17 cellular contexts compared by ENCODE assay signal in the genomic region with DNA sequence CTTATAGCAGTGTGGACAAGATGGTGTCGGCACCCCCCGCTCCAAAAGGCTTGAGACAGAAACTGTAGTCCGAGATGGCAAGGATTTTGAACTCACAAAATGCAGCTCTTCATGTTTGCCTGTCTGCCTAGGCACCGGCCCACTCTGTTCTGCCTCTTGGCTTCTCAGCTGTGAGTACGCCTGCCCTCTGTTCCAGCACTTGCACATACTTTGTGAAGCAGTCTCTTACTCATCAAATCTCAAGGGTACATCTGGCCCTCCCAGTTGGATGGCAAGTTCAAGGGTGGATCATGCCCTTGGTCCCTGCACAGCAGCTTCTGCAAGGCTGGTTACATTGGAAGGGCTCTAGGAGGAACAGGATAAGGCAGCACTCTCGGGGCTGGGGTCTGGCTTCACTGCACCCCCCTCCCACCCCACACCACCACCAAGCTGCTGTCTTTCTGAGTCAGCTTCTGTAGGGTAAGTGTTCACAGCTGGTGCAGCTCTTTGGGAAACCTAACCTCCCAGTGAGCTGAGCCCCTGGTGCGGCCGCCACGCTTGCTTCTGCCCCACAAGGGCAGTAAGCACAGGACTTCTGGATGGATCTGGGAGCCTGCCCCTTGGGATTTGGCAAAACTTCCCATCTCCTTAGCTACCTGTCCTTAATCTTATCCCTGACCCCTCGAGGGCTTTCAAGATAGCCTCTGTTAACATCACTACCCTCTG. TPM values are rescaled to one million over a fixed set of nuclear protein-coding genes. Genes with fewer than 3 reads are reported as not detected.
DNase-seq lines count a peak whose midpoint lies in the region; ATAC-seq and TF ChIP-seq lines count a peak whose summit lies in the region.
"Had no signal": no experiment of that assay in that cellular context is flagged by ENCODE, and none has a peak within 500 bp of the region (broad histone marks: within the 10 kb centered on the region; RNA-seq: fewer than 3 reads in every experiment).

No MANE protein-coding gene starts in this region.

- H3K9me3 Mint-ChIP-seq in naive thymus-derived CD8-positive, alpha-beta T cell: no peaks in the 10 kb centered on the region
- H3K9me3 Mint-ChIP-seq in type B pancreatic cell: no peaks in the 10 kb centered on the region

- no peaks in the 10 kb centered on the region for H3K27me3 Mint-ChIP-seq in naive thymus-derived CD8-positive, alpha-beta T cell
- peaks cover 7% of the 10 kb centered on the region for H3K27me3 Mint-ChIP-seq in type B pancreatic cell

- peak; percentile 54 for DNase-seq in activated effector memory CD4-positive, alpha-beta T cell treated with anti-CD3 and anti-CD28 coated beads, Interleukin-2, amount 50 U/mL, for 16 hours
- no peak for DNase-seq in activated effector memory CD4-positive, alpha-beta T cell treated with Interleukin-2 at 50 U/mL for 16 hours
- peak; percentile 57 for DNase-seq in LHCN-M2 (ENCODE audit: low read depth)
- peak; percentile 57 for DNase-seq in fibroblast of the aortic adventitia (ENCODE audit: low read depth)
- peak; percentile 47 for DNase-seq in spleen
- no peak for DNase-seq in naive thymus-derived CD8-positive, alpha-beta T cell
- DNase-seq in type B pancreatic cell (ENCODE audit: extremely low spot score, unreplicated experiment): no peak
- DNase-seq: activated CD4-positive, alpha-beta T cell treated with anti-CD3 and anti-CD28 coated beads for 48 hours; central memory CD4-positive, alpha-beta T cell; GF-D8; IMR-90; left cardiac atrium; midbrain; stimulated activated CD8-positive, alpha-beta memory T cell treated with anti-CD3 and anti-CD28 coated beads, Interleukin-4, amount 100 ng/mL, for 48 hours had no signal

- POLR2A ChIA-PET in naive thymus-derived CD8-positive, alpha-beta T cell (lab: Charles Lee): no interaction called here

- no peaks in the 10 kb centered on the region for H3K36me3 Mint-ChIP-seq in naive thymus-derived CD8-positive, alpha-beta T cell
- no peaks in the 10 kb centered on the region for H3K36me3 Mint-ChIP-seq in type B pancreatic cell

- no peak overlapping the region for H3K27ac ChIP-seq in spleen

- peaks cover 0 to 19% (median 0%) of the 10 kb centered on the region in 7 donors for H3K27me3 ChIP-seq in spleen (replicated peaks in 1 of 7)

- H3K4me1 Mint-ChIP-seq in naive thymus-derived CD8-positive, alpha-beta T cell: peaks cover 4 to 12% (median 6%) of the 10 kb centered on the region in 4 donors
- no peaks in the 10 kb centered on the region for H3K4me1 Mint-ChIP-seq in type B pancreatic cell (ENCODE audit: unreplicated experiment)

- ATAC-seq in HG03196 (IDR thresholded peaks at IDR 0.05; ENCODE audit: unreplicated experiment): no peak
- ATAC-seq in naive thymus-derived CD8-positive, alpha-beta T cell: no peak
- ATAC-seq: GM12878 had no signal

- no peak for TF ChIP-seq POLR2A in spleen (IDR thresholded peaks at IDR 0.05)

- WGBS in spleen, 5 donors: 80 to 94% (median 87%) methylated on average over 10 of the region's 10 CpGs

- H3K4me1 ChIP-seq in spleen: peaks cover 0 to 7% (median 0%) of the 10 kb centered on the region in 6 donors

- no peak for TF ChIP-seq CTCF in fibroblast of the aortic adventitia (IDR thresholded peaks at IDR 0.05; ENCODE audit: insufficient read depth, low read length)
- TF ChIP-seq CTCF in spleen (IDR thresholded peaks at IDR 0.05 in 8 of 11, conservative IDR thresholded peaks at IDR 0.05 in 3 of 11): no peak
- no peak for TF ChIP-seq CTCF in type B pancreatic cell (conservative IDR thresholded peaks at IDR 0.05)

- peak overlapping the region in 1 of 10 donors; percentile 27 for H3K27ac Mint-ChIP-seq in naive thymus-derived CD8-positive, alpha-beta T cell
- H3K27ac Mint-ChIP-seq in type B pancreatic cell: no peak overlapping the region

- no peaks in the 10 kb centered on the region for H3K9me3 ChIP-seq in spleen

- intact Hi-C loops in spleen (cut with DNase I; ENCODE audit: low total_unique reads): no loop called here

- H3K4me3 Mint-ChIP-seq in naive thymus-derived CD8-positive, alpha-beta T cell: no peak overlapping the region
- H3K4me3 Mint-ChIP-seq in type B pancreatic cell: no peak overlapping the region

- H3K4me3 ChIP-seq in fibroblast of the aortic adventitia (ENCODE audit: low read depth, low read length) (no peak overlapping the region), spleen (no peak overlapping the region)
- H3K4me3 ChIP-seq: GM12878 had no signal

- H3K36me3 ChIP-seq in spleen: no peaks in the 10 kb centered on the region

RNA-seq across cellular contexts. Expression of gene FAM83F, which starts 37.2 kb away (rescaled TPM):
- not detected in 2 replicates for total RNA-seq in LHCN-M2 (2014; rRNA removed)
- not detected for polyA plus RNA-seq in LHCN-M2 (2012)
- total RNA-seq in fibroblast of the aortic adventitia (ENCODE audit: low replicate concordance): not detected in 2 replicates
- total RNA-seq in spleen: under 1 TPM in 6 of 7 donors, not detected in 1; 0.06 to 0.28 (median 0.18) TPM
- under 1 TPM in 2 of 3 donors, not detected in 1; 0.02 to 0.13 TPM for polyA plus RNA-seq in spleen
- total RNA-seq in naive thymus-derived CD8-positive, alpha-beta T cell: 1 to 10 TPM in 1 of 2 experiments, under 1 TPM in 1; 0.41 to 1.2 TPM
- under 1 TPM in 2 of 3 donors, not detected in 1; 0.01 to 0.02 TPM for polyA plus RNA-seq in naive thymus-derived CD8-positive, alpha-beta T cell
- 12.4 and 37.5 TPM in 2 replicates for total RNA-seq in type B pancreatic cell (ENCODE audit: low replicate concordance)
- total RNA-seq: A673, IMR-90 had no signal
- polyA plus RNA-seq: IMR-90 had no signal

Comparison
In these comparisons a context has a peak if more than half of its experiments do, and no peak if none do; other contexts are left out.
1. DNase-seq: peak in activated effector memory CD4-positive, alpha-beta T cell treated with anti-CD3 and anti-CD28 coated beads, Interleukin-2, amount 50 U/mL, for 16 hours (single experiment), LHCN-M2 (single experiment), fibroblast of the aortic adventitia (single experiment) and spleen (single experiment); none in activated effector memory CD4-positive, alpha-beta T cell treated with Interleukin-2 at 50 U/mL for 16 hours (single experiment), naive thymus-derived CD8-positive, alpha-beta T cell (0 of 10) and type B pancreatic cell (single experiment).